ENCODE assay signal across 19 cellular contexts in genomic region chr17:53061446-53061845, GRCh38.
DNase-seq lines count a peak whose midpoint lies in the region; ATAC-seq and TF ChIP-seq lines count a peak whose summit lies in the region.
"Had no signal": no experiment of that assay in that cellular context is flagged by ENCODE, and none has a peak within 500 bp of the region (broad histone marks: within the 10 kb centered on the region; RNA-seq: fewer than 3 reads in every experiment).

No MANE protein-coding gene starts in this region.

- H3K4me3 Mint-ChIP-seq in H9 = peak overlapping the region; percentile 2 to 35; a peak in 2 of 5 replicates
- H3K4me3 Mint-ChIP-seq in neural progenitor cell = no peak overlapping the region

- H3K27ac ChIP-seq in H9 (ENCODE audit: insufficient read length, low read depth, low read length) = no peak overlapping the region
- no peak overlapping the region for H3K27ac ChIP-seq in foreskin keratinocyte
- H3K27ac ChIP-seq in neural progenitor cell = no peak overlapping the region
- H3K27ac ChIP-seq: A549, C4-2B, Peyer's patch had no signal

- no peaks in the 10 kb centered on the region; the same call in 1 of the 2 replicates for H3K4me1 ChIP-seq in H9 (ENCODE audit: insufficient read depth, low read length)
- H3K4me1 ChIP-seq in foreskin keratinocyte = no peaks in the 10 kb centered on the region
- H3K4me1 ChIP-seq in neural progenitor cell = no peaks in the 10 kb centered on the region
- H3K4me1 ChIP-seq: A549, Peyer's patch had no signal

- ATAC-seq in foreskin keratinocyte (no peak), GM19324 (IDR thresholded peaks at IDR 0.05; ENCODE audit: low FRiP score, unreplicated experiment) (no peak)
- ATAC-seq: A549, K562, Right ventricle myocardium inferior had no signal

- no peak overlapping the region for H4K91ac ChIP-seq in H9 (ENCODE audit: insufficient read length, low read depth, low read length)

- no peak overlapping the region for H2BK15ac ChIP-seq in H9 (ENCODE audit: low read depth, low read length)

- H3K79me1 ChIP-seq in H9 (ENCODE audit: insufficient read depth, low read depth, low read length, poor library complexity, severe bottlenecking) = no peaks in the 10 kb centered on the region

- H3K27me3 Mint-ChIP-seq in H9 (ENCODE audit: low read depth) = peaks cover 6% of the 10 kb centered on the region
- peaks cover 4% of the 10 kb centered on the region for H3K27me3 Mint-ChIP-seq in neural progenitor cell (ENCODE audit: insufficient read depth, low read depth)

- no peak overlapping the region for H3K4ac ChIP-seq in H9 (ENCODE audit: low read depth, low read length)

- WGBS in H9 (ENCODE audit: extremely low coverage, insufficient read length, low lambda C conversion rate) = no CpG with 5 or more reads among the region's 4 CpGs

- H3K9me3 ChIP-seq in H9 (ENCODE audit: control insufficient read depth, low read depth, low read length) (no peaks in the 10 kb centered on the region), neural progenitor cell (ENCODE audit: low read depth) (no peaks in the 10 kb centered on the region)
- H3K9me3 ChIP-seq: Peyer's patch had no signal

- H3K9me3 Mint-ChIP-seq in H9 (peaks cover 42 to 46% of the 10 kb centered on the region in 2 experiments), neural progenitor cell (peaks cover 18% of the 10 kb centered on the region)

- no peak overlapping the region for H3K18ac ChIP-seq in H9 (ENCODE audit: insufficient read length, low read depth, low read length)

- H3K27ac Mint-ChIP-seq in H9 = peak overlapping the region; percentile 70 to 91 (median 89); a peak in 6 of 7 replicates
- H3K27ac Mint-ChIP-seq in neural progenitor cell = no peak overlapping the region

- H3F3A ChIP-seq in neural progenitor cell (ENCODE audit: low read depth) = no peaks in the 10 kb centered on the region

- H2BK12ac ChIP-seq in H9 (ENCODE audit: insufficient read length, low read depth, low read length) = no peak overlapping the region

- H2AFZ ChIP-seq in H9 (ENCODE audit: low read length) (peak overlapping the region; percentile 62), neural progenitor cell (replicated peaks) (peak overlapping the region; percentile 68)

- no peak overlapping the region for H3K56ac ChIP-seq in H9 (ENCODE audit: insufficient read length, low read depth, low read length)

- DNase-seq in H9 (peak; percentile 92), foreskin keratinocyte (peak; percentile 2 to 59), iPS-NIHi11 (ENCODE audit: low spot score) (peak; percentile 48), neural progenitor cell (ENCODE audit: low spot score) (no peak), GM10266 (ENCODE audit: extremely low spot score) (no peak), T-helper 2 cell (no peak), AG08395 (ENCODE audit: low spot score) (no peak)
- DNase-seq: DMS153, HCEC 1CT, MV-4-11, NCI-H1436, NCI-H2029 treated with DMSO at 0.1 percent for 48 hours, NCI-H524, Peyer's patch had no signal

- H3K4me2 ChIP-seq in H9 (ENCODE audit: insufficient read depth, insufficient read length, low read length) (peak overlapping the region; percentile 62), neural progenitor cell (no peak overlapping the region)
- H3K4me2 ChIP-seq: A549 had no signal

- H2BK5ac ChIP-seq in H9 (ENCODE audit: insufficient read length, low read length) = no peak overlapping the region

- no peak overlapping the region for H3K4me3 ChIP-seq in neural progenitor cell
- H3K4me3 ChIP-seq: A549, K562, Peyer's patch had no signal

- no peak overlapping the region for H3K9ac ChIP-seq in H9 (ENCODE audit: extremely low read depth, insufficient read length, low read length)
- H3K9ac ChIP-seq in neural progenitor cell = no peak overlapping the region

- no peak overlapping the region for H4K5ac ChIP-seq in H9 (ENCODE audit: insufficient read length, low read depth, low read length)

- no peak overlapping the region for H3K23ac ChIP-seq in H9 (ENCODE audit: insufficient read length, low read depth, low read length)

- peaks cover 19 to 28% of the 10 kb centered on the region in 2 experiments for H3K4me1 Mint-ChIP-seq in H9
- no peaks in the 10 kb centered on the region for H3K4me1 Mint-ChIP-seq in neural progenitor cell

- no peak overlapping the region for H2BK20ac ChIP-seq in H9 (ENCODE audit: low read depth, low read length, poor library complexity, severe bottlenecking)

- no peak overlapping the region; the same call in 1 of the 2 replicates for H3K14ac ChIP-seq in H9 (ENCODE audit: insufficient read depth, low read length)

- no peaks in the 10 kb centered on the region for H3K23me2 ChIP-seq in H9 (ENCODE audit: insufficient read length, low read depth, low read length, poor library complexity, severe bottlenecking)

- TF ChIP-seq CTCF in H9 (conservative IDR thresholded peaks at IDR 0.05) = no peak
- TF ChIP-seq CTCF in foreskin keratinocyte (conservative IDR thresholded peaks at IDR 0.05) = no peak
- no peak for TF ChIP-seq CTCF in neural progenitor cell (IDR thresholded peaks at IDR 0.05)
- TF ChIP-seq CTCF in GM10266 (IDR thresholded peaks at IDR 0.05; ENCODE audit: control insufficient read depth, insufficient read depth, low read depth, missing control alignments) = no peak

- no peaks in the 10 kb centered on the region for H4K20me1 ChIP-seq in H9 (ENCODE audit: control insufficient read depth, insufficient read depth, insufficient read length)
- H4K20me1 ChIP-seq in neural progenitor cell (ENCODE audit: low read depth) = no peaks in the 10 kb centered on the region

- no peak overlapping the region for H3T11ph ChIP-seq in H9 (ENCODE audit: low read length)

- no peaks in the 10 kb centered on the region for H3K36me3 ChIP-seq in neural progenitor cell
- H3K36me3 ChIP-seq: Peyer's patch had no signal

- no peak overlapping the region for H2AK5ac ChIP-seq in H9 (ENCODE audit: insufficient read length, low read length)

- no peak overlapping the region for H2BK120ac ChIP-seq in H9 (ENCODE audit: low read depth, low read length, poor library complexity, severe bottlenecking)

- H3K27me3 ChIP-seq in H9 (ENCODE audit: insufficient read depth, low read length) (no peaks in the 10 kb centered on the region), foreskin keratinocyte (no peaks in the 10 kb centered on the region), neural progenitor cell (no peaks in the 10 kb centered on the region)
- H3K27me3 ChIP-seq: Peyer's patch had no signal

- H3K36me3 Mint-ChIP-seq in H9 (ENCODE audit: insufficient read depth in 1 of 3, low read depth in 3 of 3) (peaks cover 36 to 60% (median 43%) of the 10 kb centered on the region in 3 experiments), neural progenitor cell (peaks cover 2% of the 10 kb centered on the region)

- H3K79me2 ChIP-seq in H9 (ENCODE audit: insufficient read depth, low read length) (no peaks in the 10 kb centered on the region), neural progenitor cell (ENCODE audit: low read depth) (no peaks in the 10 kb centered on the region)

- no peak overlapping the region for H4K8ac ChIP-seq in H9 (replicated peaks; ENCODE audit: insufficient read length, low read depth, low read length)

Comparison
In these comparisons a context has a peak if more than half of its experiments do, and no peak if none do; other contexts are left out.
1. DNase-seq: peak in H9 (single experiment), foreskin keratinocyte (2 of 2) and iPS-NIHi11 (single experiment); none in neural progenitor cell (single experiment), GM10266 (single experiment), T-helper 2 cell (0 of 5) and AG08395 (single experiment).